Comparison of ENCODE assay signal across 1 cellular context in the genomic region with DNA sequence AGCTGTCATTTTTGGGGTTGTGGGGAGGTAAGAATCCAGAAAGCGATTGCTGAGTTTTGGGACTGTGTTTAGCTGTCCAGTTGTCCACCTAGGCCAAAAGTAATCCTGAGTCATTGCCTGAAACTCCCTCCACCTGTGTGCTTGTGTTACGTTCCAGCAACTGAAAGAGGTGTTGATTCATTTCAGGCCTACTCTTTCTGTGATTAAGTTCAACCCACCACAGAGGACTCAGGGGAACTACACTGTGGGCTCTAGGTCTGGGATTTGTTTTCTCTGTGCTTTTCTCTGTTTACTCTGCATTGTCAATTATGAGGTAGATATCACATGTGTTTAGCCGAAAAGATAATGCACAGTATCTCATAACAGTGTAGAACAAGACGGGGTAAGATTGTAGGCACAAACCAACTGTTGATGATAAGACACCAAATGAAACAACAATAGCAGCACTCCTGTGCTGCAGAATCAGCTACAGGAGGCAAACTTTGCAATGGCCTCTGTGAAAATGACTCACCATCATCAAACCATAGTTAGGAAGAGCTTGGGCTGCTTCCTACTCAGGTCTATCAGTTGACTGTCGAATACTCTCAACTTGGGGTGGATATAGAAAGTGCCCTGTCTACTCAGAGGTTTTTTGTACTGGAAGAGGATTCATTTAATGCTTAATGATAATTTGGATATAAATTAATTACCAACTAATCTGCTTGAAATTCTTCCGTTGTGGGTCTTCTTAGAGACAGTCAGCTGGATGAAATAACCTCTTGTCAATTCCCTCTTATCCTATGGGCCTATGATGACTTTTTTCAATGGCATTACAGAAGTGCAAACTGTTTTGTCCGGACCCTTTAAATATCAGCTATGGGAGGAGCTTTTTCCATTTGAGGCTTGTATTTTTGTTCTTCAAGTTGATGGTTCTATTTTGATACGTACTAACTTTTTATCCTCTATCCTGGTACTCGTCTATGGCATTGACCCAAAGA.
TF ChIP-seq lines count a peak whose summit lies in the region.

No MANE protein-coding gene starts in this region.

TF ChIP-seq in HCT116, 20 proteins besides CTCF, POLR2A, EP300 and RAD21 (continued from another document):
- TF ChIP-seq CBX3 (IDR thresholded peaks at IDR 0.05; ENCODE audit: low read depth) (no peak), SIN3A (IDR thresholded peaks at IDR 0.05; ENCODE audit: low read depth) (no peak), SP1 (IDR thresholded peaks at IDR 0.05; ENCODE audit: low read depth) (no peak), POLR2AphosphoS5 (IDR thresholded peaks at IDR 0.05; ENCODE audit: low read depth, low read length) (no peak), TCF7L2 (IDR thresholded peaks at IDR 0.05; ENCODE audit: borderline replicate concordance, extremely low read depth, insufficient read depth, insufficient read length) (no peak), FOSL1 (IDR thresholded peaks at IDR 0.05; ENCODE audit: low read depth) (no peak), JUND (IDR thresholded peaks at IDR 0.05) (no peak), SRF (IDR thresholded peaks at IDR 0.05; ENCODE audit: low read depth) (no peak), ZNF274 (IDR thresholded peaks at IDR 0.05; ENCODE audit: low read depth, low read length) (no peak), YY1 (IDR thresholded peaks at IDR 0.05; ENCODE audit: extremely low read depth, insufficient replicate concordance, low read depth, low read length) (no peak), EGR1 (IDR thresholded peaks at IDR 0.05; ENCODE audit: low read depth) (no peak), ELF1 (IDR thresholded peaks at IDR 0.05; ENCODE audit: borderline replicate concordance, low read depth) (no peak)
- TF ChIP-seq, protein P1, sequence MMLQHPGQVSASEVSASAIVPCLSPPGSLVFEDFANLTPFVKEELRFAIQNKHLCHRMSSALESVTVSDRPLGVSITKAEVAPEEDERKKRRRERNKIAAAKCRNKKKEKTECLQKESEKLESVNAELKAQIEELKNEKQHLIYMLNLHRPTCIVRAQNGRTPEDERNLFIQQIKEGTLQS (IDR thresholded peaks at IDR 0.05): no peak
- TF ChIP-seq, protein P2, sequence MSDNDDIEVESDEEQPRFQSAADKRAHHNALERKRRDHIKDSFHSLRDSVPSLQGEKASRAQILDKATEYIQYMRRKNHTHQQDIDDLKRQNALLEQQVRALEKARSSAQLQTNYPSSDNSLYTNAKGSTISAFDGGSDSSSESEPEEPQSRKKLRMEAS (IDR thresholded peaks at IDR 0.05): no peak
- TF ChIP-seq, protein P3, sequence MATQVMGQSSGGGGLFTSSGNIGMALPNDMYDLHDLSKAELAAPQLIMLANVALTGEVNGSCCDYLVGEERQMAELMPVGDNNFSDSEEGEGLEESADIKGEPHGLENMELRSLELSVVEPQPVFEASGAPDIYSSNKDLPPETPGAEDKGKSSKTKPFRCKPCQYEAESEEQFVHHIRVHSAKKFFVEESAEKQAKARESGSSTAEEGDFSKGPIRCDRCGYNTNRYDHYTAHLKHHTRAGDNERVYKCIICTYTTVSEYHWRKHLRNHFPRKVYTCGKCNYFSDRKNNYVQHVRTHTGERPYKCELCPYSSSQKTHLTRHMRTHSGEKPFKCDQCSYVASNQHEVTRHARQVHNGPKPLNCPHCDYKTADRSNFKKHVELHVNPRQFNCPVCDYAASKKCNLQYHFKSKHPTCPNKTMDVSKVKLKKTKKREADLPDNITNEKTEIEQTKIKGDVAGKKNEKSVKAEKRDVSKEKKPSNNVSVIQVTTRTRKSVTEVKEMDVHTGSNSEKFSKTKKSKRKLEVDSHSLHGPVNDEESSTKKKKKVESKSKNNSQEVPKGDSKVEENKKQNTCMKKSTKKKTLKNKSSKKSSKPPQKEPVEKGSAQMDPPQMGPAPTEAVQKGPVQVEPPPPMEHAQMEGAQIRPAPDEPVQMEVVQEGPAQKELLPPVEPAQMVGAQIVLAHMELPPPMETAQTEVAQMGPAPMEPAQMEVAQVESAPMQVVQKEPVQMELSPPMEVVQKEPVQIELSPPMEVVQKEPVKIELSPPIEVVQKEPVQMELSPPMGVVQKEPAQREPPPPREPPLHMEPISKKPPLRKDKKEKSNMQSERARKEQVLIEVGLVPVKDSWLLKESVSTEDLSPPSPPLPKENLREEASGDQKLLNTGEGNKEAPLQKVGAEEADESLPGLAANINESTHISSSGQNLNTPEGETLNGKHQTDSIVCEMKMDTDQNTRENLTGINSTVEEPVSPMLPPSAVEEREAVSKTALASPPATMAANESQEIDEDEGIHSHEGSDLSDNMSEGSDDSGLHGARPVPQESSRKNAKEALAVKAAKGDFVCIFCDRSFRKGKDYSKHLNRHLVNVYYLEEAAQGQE (IDR thresholded peaks at IDR 0.05; ENCODE audit: low read depth): no peak
